In genomic region chr17:81603846-81604610, GRCh38 we compare ENCODE assay signal across 1 cellular context.
A peak's percentile ranks its signal among the peaks of the same experiment; 100 is the strongest.
TF ChIP-seq lines count a peak whose summit lies in the region.

No MANE protein-coding gene starts in this region.

TF ChIP-seq in IMR-90, 13 proteins besides CTCF, POLR2A, EP300 and RAD21:
- TF ChIP-seq BHLHE40 (IDR thresholded peaks at IDR 0.05; ENCODE audit: low read depth, low read length) (peak; percentile 79), CEBPB (IDR thresholded peaks at IDR 0.05; ENCODE audit: low read depth, low read length) (no peak), ELK1 (IDR thresholded peaks at IDR 0.05; ENCODE audit: borderline replicate concordance, low read depth, low read length) (no peak)
